ENCODE assay signal across 28 cellular contexts in the genomic region with DNA sequence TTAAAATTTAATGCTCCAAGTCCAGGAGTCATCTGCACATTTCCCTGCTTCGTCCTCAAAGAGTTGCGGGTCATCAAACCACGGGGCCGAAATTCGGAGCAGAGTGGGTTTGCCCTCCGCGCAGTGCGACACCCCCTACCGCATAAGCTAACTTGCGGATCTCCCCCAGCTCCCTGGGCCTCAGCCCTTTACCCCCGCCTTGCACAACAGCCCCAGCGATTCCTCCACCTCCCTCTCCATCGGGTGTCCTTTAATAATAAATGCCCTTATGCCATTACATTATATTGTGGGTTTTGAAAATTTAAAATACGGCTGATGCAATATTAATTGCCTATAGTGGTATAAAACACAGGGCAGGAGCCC. TPM values are rescaled to one million over a fixed set of nuclear protein-coding genes. Genes with fewer than 3 reads are reported as not detected.
"Had no signal": no experiment of that assay in that cellular context is flagged by ENCODE, and none has a peak within 500 bp of the region (broad histone marks: within the 10 kb centered on the region; RNA-seq: fewer than 3 reads in every experiment).

No MANE protein-coding gene starts in this region.

- H3K27ac Mint-ChIP-seq: activated CD4-positive, alpha-beta memory T cell treated with anti-CD3 and anti-CD28 coated beads, Interleukin-2, amount 10 ng/mL, durations not matched to agents 7 days and 5 days; activated CD4-positive, alpha-beta T cell treated with anti-CD3 and anti-CD28 coated beads, Interleukin-2, amount 10 ng/mL, durations not matched to agents 7 days and 5 days; activated naive CD4-positive, alpha-beta T cell treated with anti-CD3 and anti-CD28 coated beads, Interleukin-2, amount 10 ng/mL, durations not matched to agents 7 days and 5 days; activated naive CD4-positive, alpha-beta T cell treated with anti-CD3 and anti-CD28 coated beads, Interleukin-2, amount 50 U/mL, for 72 hours; activated naive CD8-positive, alpha-beta T cell treated with anti-CD3 and anti-CD28 coated beads, Interleukin-2, amount 10 ng/mL, durations not matched to agents 7 days and 5 days; activated T-cell treated with anti-CD3 and anti-CD28 coated beads, Interleukin-2, amount 50 U/mL, for 24 hours; activated T-cell treated with anti-CD3 and anti-CD28 coated beads, Interleukin-2, amount 50 U/mL, for 72 hours; brain had no signal

- H3K4me3 ChIP-seq: ascending aorta, breast epithelium, cardiac muscle cell, colonic mucosa, gastrocnemius medialis, heart right ventricle had no signal

- H3K36me3 Mint-ChIP-seq: activated naive CD4-positive, alpha-beta T cell treated with anti-CD3 and anti-CD28 coated beads, Interleukin-2, amount 10 ng/mL, durations not matched to agents 7 days and 5 days; brain had no signal

- H3K4me3 Mint-ChIP-seq: activated CD4-positive, alpha-beta memory T cell treated with anti-CD3 and anti-CD28 coated beads, Interleukin-2, amount 10 ng/mL, durations not matched to agents 7 days and 5 days; activated CD4-positive, alpha-beta T cell treated with anti-CD3 and anti-CD28 coated beads, Interleukin-2, amount 10 ng/mL, durations not matched to agents 7 days and 5 days; activated naive CD4-positive, alpha-beta T cell treated with anti-CD3 and anti-CD28 coated beads, Interleukin-2, amount 10 ng/mL, durations not matched to agents 7 days and 5 days; activated naive CD8-positive, alpha-beta T cell treated with anti-CD3 and anti-CD28 coated beads, Interleukin-2, amount 10 ng/mL, durations not matched to agents 7 days and 5 days; activated T-cell treated with anti-CD3 and anti-CD28 coated beads, Interleukin-2, amount 50 U/mL, for 24 hours; activated T-cell treated with anti-CD3 and anti-CD28 coated beads, Interleukin-2, amount 50 U/mL, for 72 hours had no signal

- DNase-seq: activated CD4-positive, alpha-beta memory T cell treated with anti-CD3 and anti-CD28 coated beads, Interleukin-2, amount 10 ng/mL, durations not matched to agents 7 days and 5 days; activated CD4-positive, alpha-beta T cell treated with anti-CD3 and anti-CD28 coated beads for 1 hour; activated CD4-positive, alpha-beta T cell treated with anti-CD3 and anti-CD28 coated beads for 4 hours; activated CD4-positive, alpha-beta T cell treated with anti-CD3 and anti-CD28 coated beads, Interleukin-2, amount 10 ng/mL, durations not matched to agents 7 days and 5 days; activated CD4-positive, alpha-beta T cell treated with anti-CD3 and anti-CD28 coated beads, Interleukin-2, amount 50 U/mL, for 4 hours; activated CD8-positive, alpha-beta memory T cell treated with anti-CD3 and anti-CD28 coated beads, Interleukin-2, amount 50 U/mL, for 48 hours; activated gamma-delta T cell; activated naive CD4-positive, alpha-beta T cell; activated naive CD4-positive, alpha-beta T cell treated with anti-CD3 and anti-CD28 coated beads, Interleukin-2, amount 10 ng/mL, durations not matched to agents 7 days and 5 days; activated naive CD8-positive, alpha-beta T cell treated with anti-CD3 and anti-CD28 coated beads, Interleukin-2, amount 10 ng/mL, durations not matched to agents 7 days and 5 days; activated T-cell treated with anti-CD3 and anti-CD28 coated beads for 4 hours; activated T-cell treated with anti-CD3 and anti-CD28 coated beads, Interleukin-2, amount 50 U/mL, for 24 hours; activated T-cell treated with anti-CD3 and anti-CD28 coated beads, Interleukin-2, amount 50 U/mL, for 72 hours; central memory CD4-positive, alpha-beta T cell; cerebellar nuclear complex; colonic mucosa; effector CD8-positive, alpha-beta T cell; gastrocnemius medialis; heart right ventricle; T-helper 2 cell had no signal

- H3K36me3 ChIP-seq: ascending aorta, breast epithelium, cardiac muscle cell, colonic mucosa, gastrocnemius medialis, heart right ventricle had no signal

- ATAC-seq: activated naive CD4-positive, alpha-beta T cell treated with anti-CD3 and anti-CD28 coated beads, Interleukin-2, amount 50 U/mL, for 72 hours; activated T-cell treated with anti-CD3 and anti-CD28 coated beads, Interleukin-2, amount 50 U/mL, for 72 hours; esophagus mucosa; gastrocnemius medialis; heart right ventricle had no signal

- H3K9me3 Mint-ChIP-seq: activated CD4-positive, alpha-beta memory T cell treated with anti-CD3 and anti-CD28 coated beads, Interleukin-2, amount 10 ng/mL, durations not matched to agents 7 days and 5 days; activated CD4-positive, alpha-beta T cell treated with anti-CD3 and anti-CD28 coated beads, Interleukin-2, amount 10 ng/mL, durations not matched to agents 7 days and 5 days; activated naive CD4-positive, alpha-beta T cell treated with anti-CD3 and anti-CD28 coated beads, Interleukin-2, amount 10 ng/mL, durations not matched to agents 7 days and 5 days; activated T-cell treated with anti-CD3 and anti-CD28 coated beads, Interleukin-2, amount 50 U/mL, for 72 hours had no signal

RNA-seq across cellular contexts. Expression of gene POU4F3, which starts 3.9 kb away (rescaled TPM):
- total RNA-seq: activated CD4-positive, alpha-beta memory T cell treated with anti-CD3 and anti-CD28 coated beads, Interleukin-2, amount 10 ng/mL, durations not matched to agents 7 days and 5 days; activated naive CD4-positive, alpha-beta T cell treated with anti-CD3 and anti-CD28 coated beads, Interleukin-2, amount 50 U/mL, for 72 hours; activated T-cell treated with anti-CD3 and anti-CD28 coated beads, Interleukin-2, amount 50 U/mL, for 72 hours; ascending aorta; colonic mucosa; epithelial cell of proximal tubule; esophagus mucosa; gastrocnemius medialis; T-helper 1 cell treated with Interleukin-12 subunit alpha and Interleukin-12 subunit beta and Interleukin-4 antibody, amounts not matched to agents 30 ng/mL and 1 ng/mL, for 36 hours had no signal
